Comparison of ENCODE assay signal across 8 cellular contexts in the genomic region with DNA sequence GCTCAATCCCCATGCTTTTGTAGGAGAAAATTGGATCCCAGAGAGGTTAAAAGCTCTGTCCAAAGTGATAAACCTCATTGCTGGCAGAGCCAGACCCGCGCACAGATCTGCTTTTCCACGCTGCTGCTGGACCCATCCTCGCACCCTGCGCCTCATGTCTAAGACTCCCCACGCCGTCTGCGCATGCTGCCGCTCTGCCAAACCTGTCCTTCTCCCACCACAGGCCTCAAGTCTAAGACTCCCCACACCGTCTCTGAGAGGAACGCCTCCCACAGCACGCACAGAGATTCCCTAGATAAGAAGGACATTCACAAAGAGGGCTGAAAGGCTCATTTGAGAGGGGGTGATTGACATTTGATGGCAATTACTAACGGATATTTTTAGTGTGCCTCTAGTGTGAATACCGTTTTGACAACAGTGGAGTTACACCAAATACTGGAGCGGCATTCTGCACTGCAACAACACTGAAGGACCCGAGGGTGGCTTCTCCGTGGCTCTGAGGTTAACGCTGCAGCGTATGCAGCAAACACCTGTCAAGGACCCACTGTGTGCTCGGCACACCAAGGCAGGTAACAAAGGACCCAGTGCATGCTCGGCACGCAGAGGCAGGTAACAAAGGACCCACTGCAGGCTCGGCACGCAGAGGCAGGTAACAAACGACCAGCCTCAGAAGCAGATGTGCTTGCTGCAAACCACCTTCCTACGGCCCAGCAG.
A peak's percentile ranks its signal among the peaks of the same experiment; 100 is the strongest.
DNase-seq lines count a peak whose midpoint lies in the region; ATAC-seq and TF ChIP-seq lines count a peak whose summit lies in the region.

No MANE protein-coding gene starts in this region.

- H3K36me3 ChIP-seq in brain microvascular endothelial cell (replicated peaks) (no peaks in the 10 kb centered on the region), mesendoderm (ENCODE audit: control insufficient read depth, insufficient read depth, low read length) (no peaks in the 10 kb centered on the region), upper lobe of right lung (no peaks in the 10 kb centered on the region)

- H3K4me3 Mint-ChIP-seq in activated T-cell treated with anti-CD3 and anti-CD28 coated beads, Interleukin-2, amount 50 U/mL, for 72 hours: peak overlapping the region; percentile 83 to 91

- H3K27me3 Mint-ChIP-seq in activated T-cell treated with anti-CD3 and anti-CD28 coated beads, Interleukin-2, amount 50 U/mL, for 72 hours (ENCODE audit: low read depth): peaks cover 6% of the 10 kb centered on the region

- H2AK5ac ChIP-seq in mesendoderm (ENCODE audit: low read length): no peak overlapping the region

- TF ChIP-seq CTCF in brain microvascular endothelial cell (IDR thresholded peaks at IDR 0.05; ENCODE audit: low read depth, low read length, missing control alignments): no peak
- TF ChIP-seq CTCF in upper lobe of right lung (IDR thresholded peaks at IDR 0.05): no peak

- no peak overlapping the region for H3K9ac ChIP-seq in mesendoderm (ENCODE audit: low read length)

- H3K27me3 ChIP-seq in brain microvascular endothelial cell (replicated peaks): no peaks in the 10 kb centered on the region
- no peaks in the 10 kb centered on the region for H3K27me3 ChIP-seq in mesendoderm (ENCODE audit: insufficient read depth, low read length, poor library complexity)
- no peaks in the 10 kb centered on the region for H3K27me3 ChIP-seq in upper lobe of right lung

- DNase-seq in activated T-cell treated with anti-CD3 and anti-CD28 coated beads, Interleukin-2, amount 50 U/mL, for 72 hours: no peak
- DNase-seq in activated T-cell treated with anti-CD3 and anti-CD28 coated beads, Interleukin-2, amount 50 U/mL, for 1 hour: no peak
- DNase-seq in brain microvascular endothelial cell (no peak), mesendoderm (no peak), upper lobe of right lung (no peak), OCI-M1 (lab: John Stamatoyannopoulos, UW) (no peak), NCI-H345 treated with DMSO at 0.1 percent for 48 hours (lab: John Stamatoyannopoulos, UW; ENCODE audit: unreplicated experiment) (no peak)

- no CpG with 5 or more reads among the region's 26 CpGs for WGBS in mesendoderm (ENCODE audit: extremely low coverage, insufficient coverage, low lambda C conversion rate)

- no peaks in the 10 kb centered on the region for H3K36me3 Mint-ChIP-seq in activated T-cell treated with anti-CD3 and anti-CD28 coated beads, Interleukin-2, amount 50 U/mL, for 72 hours (ENCODE audit: insufficient read depth in 2 of 2)

- H3K4me1 ChIP-seq in mesendoderm (ENCODE audit: control insufficient read depth, low read depth, low read length): no peaks in the 10 kb centered on the region
- H3K4me1 ChIP-seq in upper lobe of right lung: peaks cover 18% of the 10 kb centered on the region

- H4K5ac ChIP-seq in mesendoderm (ENCODE audit: low read length): no peak overlapping the region

- in situ Hi-C loops in brain microvascular endothelial cell (cut with HindIII; ENCODE audit: low pct_ligation_motif_present, low sequenced_read_pairs): no loop called here

- H2BK15ac ChIP-seq in mesendoderm (replicated peaks; ENCODE audit: low read depth): no peak overlapping the region

- H3K4me2 ChIP-seq in mesendoderm (ENCODE audit: low read length): peak overlapping the region; percentile 10

- no peak overlapping the region for H3K18ac ChIP-seq in mesendoderm (ENCODE audit: low read length)

- H2BK120ac ChIP-seq in mesendoderm (ENCODE audit: low read depth, low read length): no peak overlapping the region

- H3K4me3 ChIP-seq in brain microvascular endothelial cell (ENCODE audit: low read depth, low read length) (peak overlapping the region; percentile 68), mesendoderm (ENCODE audit: low read length) (no peak overlapping the region), upper lobe of right lung (peak overlapping the region; percentile 65)

- no peaks in the 10 kb centered on the region for H3K9me3 Mint-ChIP-seq in activated T-cell treated with anti-CD3 and anti-CD28 coated beads, Interleukin-2, amount 50 U/mL, for 72 hours

- intact Hi-C loops in upper lobe of right lung (cut with DNase I): no loop called here

- no peak overlapping the region for H2BK5ac ChIP-seq in mesendoderm (ENCODE audit: low read length)

- H3K27ac Mint-ChIP-seq in activated T-cell treated with anti-CD3 and anti-CD28 coated beads, Interleukin-2, amount 50 U/mL, for 72 hours: peak overlapping the region; percentile 45

- H3K9me3 ChIP-seq in upper lobe of right lung: no peaks in the 10 kb centered on the region

- peak overlapping the region; percentile 40 for H3K56ac ChIP-seq in mesendoderm (ENCODE audit: low read length)

- no peaks in the 10 kb centered on the region for H3K79me1 ChIP-seq in mesendoderm (ENCODE audit: low read length)

- ATAC-seq in activated T-cell treated with anti-CD3 and anti-CD28 coated beads, Interleukin-2, amount 50 U/mL, for 72 hours (replicated peaks in 1 of 2): peak in 1 of 2 donors; percentile 3
- no peak for ATAC-seq in upper lobe of right lung
- ATAC-seq in GM18867 (IDR thresholded peaks at IDR 0.05; ENCODE audit: unreplicated experiment): no peak

- H3K27ac ChIP-seq in brain microvascular endothelial cell (peak overlapping the region; percentile 34), mesendoderm (ENCODE audit: low read depth, low read length) (no peak overlapping the region), upper lobe of right lung (peak overlapping the region; percentile 28)

- H3K4ac ChIP-seq in mesendoderm (ENCODE audit: low read depth, low read length): no peak overlapping the region

- no peak overlapping the region for H4K8ac ChIP-seq in mesendoderm (ENCODE audit: low read depth, low read length)

- H3K4me1 Mint-ChIP-seq in activated T-cell treated with anti-CD3 and anti-CD28 coated beads, Interleukin-2, amount 50 U/mL, for 72 hours (ENCODE audit: low read depth): peaks cover 39% of the 10 kb centered on the region

- H3K79me2 ChIP-seq in mesendoderm (ENCODE audit: control insufficient read depth, insufficient read depth, low read length): no peaks in the 10 kb centered on the region

- H3K23ac ChIP-seq in mesendoderm (ENCODE audit: low read length): no peak overlapping the region
